1 cellular context compared by ENCODE assay signal in the genomic region with DNA sequence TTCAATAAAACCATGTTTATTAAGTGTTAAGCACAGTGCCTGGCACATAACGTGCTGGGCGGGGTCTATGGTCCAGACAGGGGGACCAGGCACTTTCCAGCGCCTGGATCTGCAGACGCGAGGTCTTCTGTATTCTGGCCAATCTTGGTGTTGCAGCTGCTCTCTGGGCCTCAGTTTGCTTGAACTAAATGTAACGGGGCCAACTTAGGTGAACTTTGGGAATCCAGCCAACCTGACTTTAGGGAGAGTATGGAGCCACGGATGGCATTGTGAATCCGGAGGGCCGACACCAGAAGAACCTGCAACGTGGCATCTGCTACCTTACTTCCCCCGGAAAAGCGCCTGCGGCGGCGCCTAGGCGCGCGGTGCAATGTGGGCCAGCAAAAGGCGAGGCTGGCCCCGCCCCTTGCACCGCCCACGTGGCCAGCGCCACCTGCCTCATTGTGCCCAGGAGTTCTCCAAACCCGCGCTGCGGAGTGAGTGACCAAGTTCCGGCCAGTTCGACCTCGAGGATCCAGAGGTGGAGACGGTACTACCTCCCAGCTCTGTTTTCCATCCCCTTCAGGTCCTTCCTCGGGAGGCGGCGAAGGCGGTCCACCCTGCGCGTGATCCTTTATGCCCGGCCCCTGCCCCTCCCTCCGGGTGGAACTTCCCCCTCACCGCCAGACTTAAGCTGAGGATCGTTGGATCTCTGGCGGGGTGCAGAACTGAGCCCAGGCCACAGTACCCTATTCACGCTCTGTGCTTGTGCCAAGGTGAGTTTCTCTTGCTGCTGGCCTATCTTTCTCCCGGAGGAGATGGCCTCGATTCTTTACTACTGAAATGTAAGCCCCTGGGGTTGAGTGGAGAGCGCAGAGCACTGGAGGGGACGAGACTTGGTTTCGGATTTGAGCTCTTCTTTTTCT.
TF ChIP-seq lines count a peak whose summit lies in the region.

A gene (plus strand): TSS at position 426 of the 905 bp plus-strand sequence. CDS start 10,969 bp downstream, outside the sequence.

TF ChIP-seq in HepG2, 621 proteins besides CTCF, POLR2A, EP300 and RAD21 (continued from another document and continues in another):
- TF ChIP-seq, protein P1, sequence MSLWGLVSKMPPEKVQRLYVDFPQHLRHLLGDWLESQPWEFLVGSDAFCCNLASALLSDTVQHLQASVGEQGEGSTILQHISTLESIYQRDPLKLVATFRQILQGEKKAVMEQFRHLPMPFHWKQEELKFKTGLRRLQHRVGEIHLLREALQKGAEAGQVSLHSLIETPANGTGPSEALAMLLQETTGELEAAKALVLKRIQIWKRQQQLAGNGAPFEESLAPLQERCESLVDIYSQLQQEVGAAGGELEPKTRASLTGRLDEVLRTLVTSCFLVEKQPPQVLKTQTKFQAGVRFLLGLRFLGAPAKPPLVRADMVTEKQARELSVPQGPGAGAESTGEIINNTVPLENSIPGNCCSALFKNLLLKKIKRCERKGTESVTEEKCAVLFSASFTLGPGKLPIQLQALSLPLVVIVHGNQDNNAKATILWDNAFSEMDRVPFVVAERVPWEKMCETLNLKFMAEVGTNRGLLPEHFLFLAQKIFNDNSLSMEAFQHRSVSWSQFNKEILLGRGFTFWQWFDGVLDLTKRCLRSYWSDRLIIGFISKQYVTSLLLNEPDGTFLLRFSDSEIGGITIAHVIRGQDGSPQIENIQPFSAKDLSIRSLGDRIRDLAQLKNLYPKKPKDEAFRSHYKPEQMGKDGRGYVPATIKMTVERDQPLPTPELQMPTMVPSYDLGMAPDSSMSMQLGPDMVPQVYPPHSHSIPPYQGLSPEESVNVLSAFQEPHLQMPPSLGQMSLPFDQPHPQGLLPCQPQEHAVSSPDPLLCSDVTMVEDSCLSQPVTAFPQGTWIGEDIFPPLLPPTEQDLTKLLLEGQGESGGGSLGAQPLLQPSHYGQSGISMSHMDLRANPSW (CRISPR knock-in tag; IDR thresholded peaks at IDR 0.05; ENCODE audit: borderline replicate concordance), result peak; percentile 66
- no peak for TF ChIP-seq ZNF569 (CRISPR knock-in tag; IDR thresholded peaks at IDR 0.05; ENCODE audit: borderline replicate concordance)
- TF ChIP-seq, protein P2, sequence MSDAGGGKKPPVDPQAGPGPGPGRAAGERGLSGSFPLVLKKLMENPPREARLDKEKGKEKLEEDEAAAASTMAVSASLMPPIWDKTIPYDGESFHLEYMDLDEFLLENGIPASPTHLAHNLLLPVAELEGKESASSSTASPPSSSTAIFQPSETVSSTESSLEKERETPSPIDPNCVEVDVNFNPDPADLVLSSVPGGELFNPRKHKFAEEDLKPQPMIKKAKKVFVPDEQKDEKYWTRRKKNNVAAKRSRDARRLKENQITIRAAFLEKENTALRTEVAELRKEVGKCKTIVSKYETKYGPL (CRISPR knock-in tag; IDR thresholded peaks at IDR 0.05), result peak; percentile 57; the same call in 1 of the 2 replicates
- no peak for TF ChIP-seq ZFP62 (CRISPR knock-in tag; IDR thresholded peaks at IDR 0.05)
- peak; percentile 56 for TF ChIP-seq XRCC5 (optimal IDR thresholded peaks at IDR 0.05; ENCODE audit: low read length)
- TF ChIP-seq, protein P3, sequence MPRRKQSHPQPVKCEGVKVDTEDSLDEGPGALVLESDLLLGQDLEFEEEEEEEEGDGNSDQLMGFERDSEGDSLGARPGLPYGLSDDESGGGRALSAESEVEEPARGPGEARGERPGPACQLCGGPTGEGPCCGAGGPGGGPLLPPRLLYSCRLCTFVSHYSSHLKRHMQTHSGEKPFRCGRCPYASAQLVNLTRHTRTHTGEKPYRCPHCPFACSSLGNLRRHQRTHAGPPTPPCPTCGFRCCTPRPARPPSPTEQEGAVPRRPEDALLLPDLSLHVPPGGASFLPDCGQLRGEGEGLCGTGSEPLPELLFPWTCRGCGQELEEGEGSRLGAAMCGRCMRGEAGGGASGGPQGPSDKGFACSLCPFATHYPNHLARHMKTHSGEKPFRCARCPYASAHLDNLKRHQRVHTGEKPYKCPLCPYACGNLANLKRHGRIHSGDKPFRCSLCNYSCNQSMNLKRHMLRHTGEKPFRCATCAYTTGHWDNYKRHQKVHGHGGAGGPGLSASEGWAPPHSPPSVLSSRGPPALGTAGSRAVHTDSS (CRISPR knock-in tag; conservative IDR thresholded peaks at IDR 0.05), result 0 out of 2 replicates have a peak, but pooled peaks have one; percentile 61
- TF ChIP-seq FOXK2 (IDR thresholded peaks at IDR 0.05), result no peak
- peak; percentile 85 for TF ChIP-seq PHF20 (CRISPR knock-in tag; IDR thresholded peaks at IDR 0.05)
- TF ChIP-seq, protein P4, sequence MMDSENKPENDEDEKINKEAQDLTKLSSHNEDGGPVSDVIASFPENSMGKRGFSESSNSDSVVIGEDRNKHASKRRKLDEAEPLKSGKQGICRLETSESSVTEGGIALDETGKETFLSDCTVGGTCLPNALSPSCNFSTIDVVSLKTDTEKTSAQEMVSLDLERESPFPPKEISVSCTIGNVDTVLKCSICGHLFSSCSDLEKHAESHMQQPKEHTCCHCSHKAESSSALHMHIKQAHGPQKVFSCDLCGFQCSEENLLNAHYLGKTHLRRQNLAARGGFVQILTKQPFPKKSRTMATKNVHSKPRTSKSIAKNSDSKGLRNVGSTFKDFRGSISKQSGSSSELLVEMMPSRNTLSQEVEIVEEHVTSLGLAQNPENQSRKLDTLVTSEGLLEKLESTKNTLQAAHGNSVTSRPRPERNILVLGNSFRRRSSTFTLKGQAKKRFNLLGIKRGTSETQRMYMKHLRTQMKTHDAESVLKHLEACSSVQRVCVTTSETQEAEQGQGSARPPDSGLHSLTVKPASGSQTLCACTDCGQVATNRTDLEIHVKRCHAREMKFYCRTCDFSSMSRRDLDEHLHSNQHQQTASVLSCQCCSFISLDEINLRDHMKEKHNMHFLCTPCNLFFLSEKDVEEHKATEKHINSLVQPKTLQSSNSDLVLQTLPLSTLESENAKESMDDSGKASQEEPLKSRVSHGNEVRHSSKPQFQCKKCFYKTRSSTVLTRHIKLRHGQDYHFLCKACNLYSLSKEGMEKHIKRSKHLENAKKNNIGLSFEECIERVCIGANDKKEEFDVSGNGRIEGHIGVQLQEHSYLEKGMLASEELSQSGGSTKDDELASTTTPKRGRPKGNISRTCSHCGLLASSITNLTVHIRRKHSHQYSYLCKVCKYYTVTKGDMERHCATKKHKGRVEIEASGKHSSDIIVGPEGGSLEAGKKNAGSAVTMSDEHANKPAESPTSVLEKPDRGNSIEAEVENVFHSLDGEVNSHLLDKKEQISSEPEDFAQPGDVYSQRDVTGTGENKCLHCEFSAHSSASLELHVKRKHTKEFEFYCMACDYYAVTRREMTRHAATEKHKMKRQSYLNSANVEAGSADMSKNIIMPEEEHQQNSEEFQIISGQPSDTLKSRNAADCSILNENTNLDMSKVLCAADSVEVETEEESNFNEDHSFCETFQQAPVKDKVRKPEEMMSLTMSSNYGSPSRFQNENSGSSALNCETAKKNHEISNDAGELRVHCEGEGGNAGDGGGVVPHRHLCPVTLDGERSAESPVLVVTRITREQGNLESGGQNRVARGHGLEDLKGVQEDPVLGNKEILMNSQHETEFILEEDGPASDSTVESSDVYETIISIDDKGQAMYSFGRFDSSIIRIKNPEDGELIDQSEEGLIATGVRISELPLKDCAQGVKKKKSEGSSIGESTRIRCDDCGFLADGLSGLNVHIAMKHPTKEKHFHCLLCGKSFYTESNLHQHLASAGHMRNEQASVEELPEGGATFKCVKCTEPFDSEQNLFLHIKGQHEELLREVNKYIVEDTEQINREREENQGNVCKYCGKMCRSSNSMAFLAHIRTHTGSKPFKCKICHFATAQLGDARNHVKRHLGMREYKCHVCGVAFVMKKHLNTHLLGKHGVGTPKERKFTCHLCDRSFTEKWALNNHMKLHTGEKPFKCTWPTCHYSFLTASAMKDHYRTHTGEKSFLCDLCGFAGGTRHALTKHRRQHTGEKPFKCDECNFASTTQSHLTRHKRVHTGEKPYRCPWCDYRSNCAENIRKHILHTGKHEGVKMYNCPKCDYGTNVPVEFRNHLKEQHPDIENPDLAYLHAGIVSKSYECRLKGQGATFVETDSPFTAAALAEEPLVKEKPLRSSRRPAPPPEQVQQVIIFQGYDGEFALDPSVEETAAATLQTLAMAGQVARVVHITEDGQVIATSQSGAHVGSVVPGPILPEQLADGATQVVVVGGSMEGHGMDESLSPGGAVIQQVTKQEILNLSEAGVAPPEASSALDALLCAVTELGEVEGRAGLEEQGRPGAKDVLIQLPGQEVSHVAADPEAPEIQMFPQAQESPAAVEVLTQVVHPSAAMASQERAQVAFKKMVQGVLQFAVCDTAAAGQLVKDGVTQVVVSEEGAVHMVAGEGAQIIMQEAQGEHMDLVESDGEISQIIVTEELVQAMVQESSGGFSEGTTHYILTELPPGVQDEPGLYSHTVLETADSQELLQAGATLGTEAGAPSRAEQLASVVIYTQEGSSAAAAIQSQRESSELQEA (CRISPR knock-in tag; IDR thresholded peaks at IDR 0.05; ENCODE audit: not compliant biosample characterization), result no peak
- TF ChIP-seq, protein P5, sequence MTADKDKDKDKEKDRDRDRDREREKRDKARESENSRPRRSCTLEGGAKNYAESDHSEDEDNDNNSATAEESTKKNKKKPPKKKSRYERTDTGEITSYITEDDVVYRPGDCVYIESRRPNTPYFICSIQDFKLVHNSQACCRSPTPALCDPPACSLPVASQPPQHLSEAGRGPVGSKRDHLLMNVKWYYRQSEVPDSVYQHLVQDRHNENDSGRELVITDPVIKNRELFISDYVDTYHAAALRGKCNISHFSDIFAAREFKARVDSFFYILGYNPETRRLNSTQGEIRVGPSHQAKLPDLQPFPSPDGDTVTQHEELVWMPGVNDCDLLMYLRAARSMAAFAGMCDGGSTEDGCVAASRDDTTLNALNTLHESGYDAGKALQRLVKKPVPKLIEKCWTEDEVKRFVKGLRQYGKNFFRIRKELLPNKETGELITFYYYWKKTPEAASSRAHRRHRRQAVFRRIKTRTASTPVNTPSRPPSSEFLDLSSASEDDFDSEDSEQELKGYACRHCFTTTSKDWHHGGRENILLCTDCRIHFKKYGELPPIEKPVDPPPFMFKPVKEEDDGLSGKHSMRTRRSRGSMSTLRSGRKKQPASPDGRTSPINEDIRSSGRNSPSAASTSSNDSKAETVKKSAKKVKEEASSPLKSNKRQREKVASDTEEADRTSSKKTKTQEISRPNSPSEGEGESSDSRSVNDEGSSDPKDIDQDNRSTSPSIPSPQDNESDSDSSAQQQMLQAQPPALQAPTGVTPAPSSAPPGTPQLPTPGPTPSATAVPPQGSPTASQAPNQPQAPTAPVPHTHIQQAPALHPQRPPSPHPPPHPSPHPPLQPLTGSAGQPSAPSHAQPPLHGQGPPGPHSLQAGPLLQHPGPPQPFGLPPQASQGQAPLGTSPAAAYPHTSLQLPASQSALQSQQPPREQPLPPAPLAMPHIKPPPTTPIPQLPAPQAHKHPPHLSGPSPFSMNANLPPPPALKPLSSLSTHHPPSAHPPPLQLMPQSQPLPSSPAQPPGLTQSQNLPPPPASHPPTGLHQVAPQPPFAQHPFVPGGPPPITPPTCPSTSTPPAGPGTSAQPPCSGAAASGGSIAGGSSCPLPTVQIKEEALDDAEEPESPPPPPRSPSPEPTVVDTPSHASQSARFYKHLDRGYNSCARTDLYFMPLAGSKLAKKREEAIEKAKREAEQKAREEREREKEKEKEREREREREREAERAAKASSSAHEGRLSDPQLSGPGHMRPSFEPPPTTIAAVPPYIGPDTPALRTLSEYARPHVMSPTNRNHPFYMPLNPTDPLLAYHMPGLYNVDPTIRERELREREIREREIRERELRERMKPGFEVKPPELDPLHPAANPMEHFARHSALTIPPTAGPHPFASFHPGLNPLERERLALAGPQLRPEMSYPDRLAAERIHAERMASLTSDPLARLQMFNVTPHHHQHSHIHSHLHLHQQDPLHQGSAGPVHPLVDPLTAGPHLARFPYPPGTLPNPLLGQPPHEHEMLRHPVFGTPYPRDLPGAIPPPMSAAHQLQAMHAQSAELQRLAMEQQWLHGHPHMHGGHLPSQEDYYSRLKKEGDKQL (CRISPR knock-in tag; IDR thresholded peaks at IDR 0.05; ENCODE audit: low read depth), result peak; percentile 50
- TF ChIP-seq, protein P6, sequence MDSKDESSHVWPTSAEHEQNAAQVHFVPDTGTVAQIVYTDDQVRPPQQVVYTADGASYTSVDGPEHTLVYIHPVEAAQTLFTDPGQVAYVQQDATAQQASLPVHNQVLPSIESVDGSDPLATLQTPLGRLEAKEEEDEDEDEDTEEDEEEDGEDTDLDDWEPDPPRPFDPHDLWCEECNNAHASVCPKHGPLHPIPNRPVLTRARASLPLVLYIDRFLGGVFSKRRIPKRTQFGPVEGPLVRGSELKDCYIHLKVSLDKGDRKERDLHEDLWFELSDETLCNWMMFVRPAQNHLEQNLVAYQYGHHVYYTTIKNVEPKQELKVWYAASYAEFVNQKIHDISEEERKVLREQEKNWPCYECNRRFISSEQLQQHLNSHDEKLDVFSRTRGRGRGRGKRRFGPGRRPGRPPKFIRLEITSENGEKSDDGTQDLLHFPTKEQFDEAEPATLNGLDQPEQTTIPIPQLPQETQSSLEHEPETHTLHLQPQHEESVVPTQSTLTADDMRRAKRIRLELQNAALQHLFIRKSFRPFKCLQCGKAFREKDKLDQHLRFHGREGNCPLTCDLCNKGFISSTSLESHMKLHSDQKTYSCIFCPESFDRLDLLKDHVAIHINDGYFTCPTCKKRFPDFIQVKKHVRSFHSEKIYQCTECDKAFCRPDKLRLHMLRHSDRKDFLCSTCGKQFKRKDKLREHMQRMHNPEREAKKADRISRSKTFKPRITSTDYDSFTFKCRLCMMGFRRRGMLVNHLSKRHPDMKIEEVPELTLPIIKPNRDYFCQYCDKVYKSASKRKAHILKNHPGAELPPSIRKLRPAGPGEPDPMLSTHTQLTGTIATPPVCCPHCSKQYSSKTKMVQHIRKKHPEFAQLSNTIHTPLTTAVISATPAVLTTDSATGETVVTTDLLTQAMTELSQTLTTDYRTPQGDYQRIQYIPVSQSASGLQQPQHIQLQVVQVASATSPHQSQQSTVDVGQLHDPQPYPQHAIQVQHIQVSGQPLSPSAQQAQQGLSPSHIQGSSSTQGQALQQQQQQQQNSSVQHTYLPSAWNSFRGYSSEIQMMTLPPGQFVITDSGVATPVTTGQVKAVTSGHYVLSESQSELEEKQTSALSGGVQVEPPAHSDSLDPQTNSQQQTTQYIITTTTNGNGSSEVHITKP (CRISPR knock-in tag; IDR thresholded peaks at IDR 0.05; ENCODE audit: low read depth), result peak; percentile 96
- TF ChIP-seq, protein P7, sequence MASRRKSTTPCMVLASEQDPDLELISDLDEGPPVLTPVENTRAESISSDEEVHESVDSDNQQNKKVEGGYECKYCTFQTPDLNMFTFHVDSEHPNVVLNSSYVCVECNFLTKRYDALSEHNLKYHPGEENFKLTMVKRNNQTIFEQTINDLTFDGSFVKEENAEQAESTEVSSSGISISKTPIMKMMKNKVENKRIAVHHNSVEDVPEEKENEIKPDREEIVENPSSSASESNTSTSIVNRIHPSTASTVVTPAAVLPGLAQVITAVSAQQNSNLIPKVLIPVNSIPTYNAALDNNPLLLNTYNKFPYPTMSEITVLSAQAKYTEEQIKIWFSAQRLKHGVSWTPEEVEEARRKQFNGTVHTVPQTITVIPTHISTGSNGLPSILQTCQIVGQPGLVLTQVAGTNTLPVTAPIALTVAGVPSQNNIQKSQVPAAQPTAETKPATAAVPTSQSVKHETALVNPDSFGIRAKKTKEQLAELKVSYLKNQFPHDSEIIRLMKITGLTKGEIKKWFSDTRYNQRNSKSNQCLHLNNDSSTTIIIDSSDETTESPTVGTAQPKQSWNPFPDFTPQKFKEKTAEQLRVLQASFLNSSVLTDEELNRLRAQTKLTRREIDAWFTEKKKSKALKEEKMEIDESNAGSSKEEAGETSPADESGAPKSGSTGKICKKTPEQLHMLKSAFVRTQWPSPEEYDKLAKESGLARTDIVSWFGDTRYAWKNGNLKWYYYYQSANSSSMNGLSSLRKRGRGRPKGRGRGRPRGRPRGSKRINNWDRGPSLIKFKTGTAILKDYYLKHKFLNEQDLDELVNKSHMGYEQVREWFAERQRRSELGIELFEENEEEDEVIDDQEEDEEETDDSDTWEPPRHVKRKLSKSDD (CRISPR knock-in tag; IDR thresholded peaks at IDR 0.05; ENCODE audit: low read depth), result peak; percentile 79
- peak; percentile 88 for TF ChIP-seq ZNF292 (CRISPR knock-in tag; IDR thresholded peaks at IDR 0.05; ENCODE audit: borderline replicate concordance, low read depth)
- TF ChIP-seq, protein P8, sequence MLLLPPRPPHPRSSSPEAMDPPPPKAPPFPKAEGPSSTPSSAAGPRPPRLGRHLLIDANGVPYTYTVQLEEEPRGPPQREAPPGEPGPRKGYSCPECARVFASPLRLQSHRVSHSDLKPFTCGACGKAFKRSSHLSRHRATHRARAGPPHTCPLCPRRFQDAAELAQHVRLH (CRISPR knock-in tag; IDR thresholded peaks at IDR 0.05; ENCODE audit: borderline replicate concordance, low read depth), result peak; percentile 99
